Comparison of ENCODE assay signal across 8 cellular contexts in the genomic region with DNA sequence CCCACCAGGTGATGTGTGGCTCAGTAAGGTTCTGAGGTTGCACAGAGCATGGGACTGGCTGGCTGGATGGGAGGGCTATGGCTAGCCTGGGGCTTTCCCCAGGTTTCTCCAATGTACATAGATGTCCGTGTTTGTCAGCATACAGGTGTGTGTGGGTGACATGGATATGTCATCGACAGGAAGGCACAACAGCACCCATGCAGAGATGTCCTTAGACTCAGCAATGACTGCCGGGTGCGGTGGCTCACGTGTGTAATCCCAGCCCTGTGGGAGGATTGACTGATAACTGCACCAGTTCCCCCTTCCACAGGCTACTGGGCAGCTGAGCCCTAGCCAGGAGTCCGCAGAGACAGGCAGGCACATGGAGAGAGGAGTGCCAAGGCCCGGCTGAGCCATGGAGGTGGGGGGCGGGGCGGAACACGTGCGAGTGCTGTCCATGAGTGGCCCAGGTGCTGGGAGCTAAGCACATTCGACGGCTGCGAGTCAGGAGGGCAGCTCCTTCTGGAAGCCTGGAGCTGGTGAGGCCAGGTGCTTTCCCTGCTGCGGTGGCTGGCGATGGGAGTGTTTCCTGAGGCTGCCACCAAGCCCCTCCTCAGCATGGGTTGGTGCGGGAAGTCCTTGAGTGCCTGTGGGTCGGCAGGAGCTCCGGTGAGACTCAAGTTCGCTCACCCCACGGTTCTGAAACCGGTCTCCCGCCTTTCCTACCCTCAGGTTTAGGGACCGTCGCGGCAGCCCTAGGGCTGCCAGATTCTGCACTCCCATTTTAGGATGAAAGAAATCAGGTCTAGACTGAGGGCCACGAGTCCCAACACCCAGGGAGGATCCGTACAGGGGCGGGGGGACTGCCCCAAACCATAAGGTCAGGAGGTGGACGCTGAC. TPM values are rescaled to one million over a fixed set of nuclear protein-coding genes. Genes with fewer than 3 reads are reported as not detected.
A peak's percentile ranks its signal among the peaks of the same experiment; 100 is the strongest.
DNase-seq lines count a peak whose midpoint lies in the region; ATAC-seq and TF ChIP-seq lines count a peak whose summit lies in the region.

No MANE protein-coding gene starts in this region.

- POLR2A ChIA-PET in activated CD4-positive, alpha-beta T cell treated with anti-CD3 and anti-CD28 coated beads for 36 hours (lab: Charles Lee), result interaction anchor here (1.1 kb wide), 1 partner anchor 9 kb away, joined by 3 read pairs; no protein-coding TSS in a partner anchor
- POLR2A ChIA-PET in WTC11 (lab: Charles Lee), result interaction anchor here (1.2 to 1.4 kb wide), 3 partner anchors 8 to 61 kb away, joined by 4 to 7 read pairs (median 4); a partner anchor contains a TSS
- POLR2A ChIA-PET in naive thymus-derived CD8-positive, alpha-beta T cell (lab: Charles Lee), result interaction anchor here (0.6 to 5.4 kb wide), 14 partner anchors 9 to 738 kb away, joined by 3 to 54 read pairs (median 4); a partner anchor contains a TSS

- TF ChIP-seq CTCF in Loucy (conservative IDR thresholded peaks at IDR 0.05; ENCODE audit: low read length) (no peak), WTC11 (IDR thresholded peaks at IDR 0.05) (no peak), endothelial cell (IDR thresholded peaks at IDR 0.05; ENCODE audit: unreplicated experiment) (no peak), type B pancreatic cell (conservative IDR thresholded peaks at IDR 0.05) (no peak)

- peak overlapping the region; percentile 94 for H3K4me3 Mint-ChIP-seq in activated CD4-positive, alpha-beta T cell treated with anti-CD3 and anti-CD28 coated beads for 36 hours
- H3K4me3 Mint-ChIP-seq in WTC11 (peak overlapping the region; percentile 88), endothelial cell (ENCODE audit: unreplicated experiment) (peak overlapping the region; percentile 93), type B pancreatic cell (peak overlapping the region; percentile 95)
- peak overlapping the region; percentile 92 to 97 (median 96) for H3K4me3 Mint-ChIP-seq in naive thymus-derived CD8-positive, alpha-beta T cell

- peak; percentile 71 for DNase-seq in activated CD4-positive, alpha-beta T cell treated with anti-CD3 and anti-CD28 coated beads for 36 hours
- DNase-seq in activated CD4-positive, alpha-beta T cell treated with anti-CD3 and anti-CD28 coated beads, Interleukin-2, amount 50 U/mL, for 1 hour, result no peak
- DNase-seq in WTC11 (ENCODE audit: low spot score), result peak; percentile 63
- DNase-seq in endothelial cell (ENCODE audit: low spot score), result no peak
- peak in 4 of 10 donors; percentile 20 to 28 (median 22) for DNase-seq in naive thymus-derived CD8-positive, alpha-beta T cell
- no peak for DNase-seq in type B pancreatic cell (ENCODE audit: extremely low spot score, unreplicated experiment)

- H3K36me3 ChIP-seq in Loucy (ENCODE audit: insufficient read depth, low read length), result no peaks in the 10 kb centered on the region

- H3K4me1 ChIP-seq in Loucy (ENCODE audit: insufficient read depth, low read length, poor library complexity, severe bottlenecking), result peaks cover 43% of the 10 kb centered on the region

- H3K9me3 ChIP-seq in Loucy (ENCODE audit: insufficient read depth, low read depth, low read length), result no peaks in the 10 kb centered on the region

- peaks cover 5% of the 10 kb centered on the region for H3K36me3 Mint-ChIP-seq in activated CD4-positive, alpha-beta T cell treated with anti-CD3 and anti-CD28 coated beads for 36 hours (ENCODE audit: low read depth)
- H3K36me3 Mint-ChIP-seq in WTC11, result peaks cover 12% of the 10 kb centered on the region
- H3K36me3 Mint-ChIP-seq in endothelial cell (ENCODE audit: low read depth, unreplicated experiment), result no peaks in the 10 kb centered on the region
- H3K36me3 Mint-ChIP-seq in naive thymus-derived CD8-positive, alpha-beta T cell, result peaks cover 0 to 3% (median 2%) of the 10 kb centered on the region in 3 donors
- peaks cover 3% of the 10 kb centered on the region for H3K36me3 Mint-ChIP-seq in type B pancreatic cell

- CTCF ChIA-PET in activated CD4-positive, alpha-beta T cell treated with anti-CD3 and anti-CD28 coated beads for 36 hours (lab: Charles Lee), result interaction anchor here (0.7 to 1.9 kb wide), 2 partner anchors 12 to 17 kb away, joined by 4 to 7 read pairs; no protein-coding TSS in a partner anchor
- CTCF ChIA-PET in WTC11 (lab: Charles Lee), result interaction anchor here (0.6 to 1.6 kb wide), 7 partner anchors 14 to 61 kb away, joined by 3 to 8 read pairs (median 4); a partner anchor contains a TSS

- H3K4me3 ChIP-seq in Loucy (ENCODE audit: low read length, poor library complexity, severe bottlenecking), result peak overlapping the region; percentile 81

- no peaks in the 10 kb centered on the region for H3K27me3 ChIP-seq in Loucy (ENCODE audit: insufficient read depth, low read length, poor library complexity, severe bottlenecking)

- H3K79me2 ChIP-seq in Loucy (ENCODE audit: insufficient read depth, low read length), result peaks cover 8% of the 10 kb centered on the region; the same call in 1 of the 2 replicates

- intact Hi-C loops in activated CD4-positive, alpha-beta T cell treated with anti-CD3 and anti-CD28 coated beads for 36 hours (cut with DNase I, micrococcal nuclease), result loop anchor here (1.0 to 10.0 kb wide), 21 partner anchors 8 to 942 kb away; a partner anchor contains a TSS

- peak overlapping the region; percentile 98 for H3K27ac Mint-ChIP-seq in activated CD4-positive, alpha-beta T cell treated with anti-CD3 and anti-CD28 coated beads for 36 hours
- H3K27ac Mint-ChIP-seq in WTC11 (no peak overlapping the region), endothelial cell (ENCODE audit: unreplicated experiment) (peak overlapping the region; percentile 88), type B pancreatic cell (peak overlapping the region; percentile 94)
- H3K27ac Mint-ChIP-seq in naive thymus-derived CD8-positive, alpha-beta T cell, result peak overlapping the region; percentile 91 to 99 (median 97)

- H4K20me1 ChIP-seq in Loucy (ENCODE audit: insufficient read depth, low read length, poor library complexity, severe bottlenecking), result peaks cover 10% of the 10 kb centered on the region

- ATAC-seq in activated CD4-positive, alpha-beta T cell treated with anti-CD3 and anti-CD28 coated beads for 36 hours, result peak; percentile 49
- ATAC-seq in WTC11 (peak; percentile 31), GM19328 (IDR thresholded peaks at IDR 0.05; ENCODE audit: unreplicated experiment) (no peak)
- ATAC-seq in naive thymus-derived CD8-positive, alpha-beta T cell, result peak; percentile 28 to 32

- peak overlapping the region; percentile 88 for H2AFZ ChIP-seq in Loucy (ENCODE audit: low read length)

- H3K9ac ChIP-seq in Loucy (ENCODE audit: low read depth, low read length, poor library complexity, severe bottlenecking), result peak overlapping the region; percentile 84

- no peaks in the 10 kb centered on the region for H3K27me3 Mint-ChIP-seq in activated CD4-positive, alpha-beta T cell treated with anti-CD3 and anti-CD28 coated beads for 36 hours
- H3K27me3 Mint-ChIP-seq in WTC11 (ENCODE audit: low read depth) (peaks cover 48% of the 10 kb centered on the region), endothelial cell (ENCODE audit: unreplicated experiment) (peaks cover 9% of the 10 kb centered on the region), type B pancreatic cell (no peaks in the 10 kb centered on the region)
- H3K27me3 Mint-ChIP-seq in naive thymus-derived CD8-positive, alpha-beta T cell, result peaks cover 0 to 2% (median 0%) of the 10 kb centered on the region in 5 donors

- no peaks in the 10 kb centered on the region for H3K9me3 Mint-ChIP-seq in activated CD4-positive, alpha-beta T cell treated with anti-CD3 and anti-CD28 coated beads for 36 hours (ENCODE audit: low read depth)
- H3K9me3 Mint-ChIP-seq in WTC11, result peaks cover 19% of the 10 kb centered on the region
- no peaks in the 10 kb centered on the region for H3K9me3 Mint-ChIP-seq in endothelial cell (ENCODE audit: unreplicated experiment)
- peaks cover 0 to 4% (median 0%) of the 10 kb centered on the region in 9 donors for H3K9me3 Mint-ChIP-seq in naive thymus-derived CD8-positive, alpha-beta T cell
- no peaks in the 10 kb centered on the region for H3K9me3 Mint-ChIP-seq in type B pancreatic cell

- H3K4me1 Mint-ChIP-seq in activated CD4-positive, alpha-beta T cell treated with anti-CD3 and anti-CD28 coated beads for 36 hours, result peaks cover 32% of the 10 kb centered on the region
- H3K4me1 Mint-ChIP-seq in WTC11, result peaks cover 6% of the 10 kb centered on the region; the same call in 1 of the 2 replicates
- H3K4me1 Mint-ChIP-seq in endothelial cell (ENCODE audit: unreplicated experiment), result no peaks in the 10 kb centered on the region
- peaks cover 14 to 43% (median 40%) of the 10 kb centered on the region in 4 donors for H3K4me1 Mint-ChIP-seq in naive thymus-derived CD8-positive, alpha-beta T cell
- no peaks in the 10 kb centered on the region for H3K4me1 Mint-ChIP-seq in type B pancreatic cell (ENCODE audit: unreplicated experiment)

- no peaks in the 10 kb centered on the region for H3F3A ChIP-seq in Loucy (ENCODE audit: low read depth)

- H3K9me2 ChIP-seq in Loucy (replicated peaks; ENCODE audit: low read depth, low read length), result no peaks in the 10 kb centered on the region

- H3K4me2 ChIP-seq in Loucy (ENCODE audit: low read depth, low read length, poor library complexity, severe bottlenecking), result peak overlapping the region; percentile 95

RNA-seq across cellular contexts. Expression of a gene that starts 0.9 kb away (rescaled TPM):
- 10 to 100 TPM; 23.3 to 26.5 TPM for total RNA-seq in activated CD4-positive, alpha-beta T cell treated with anti-CD3 and anti-CD28 coated beads for 36 hours
- total RNA-seq in WTC11 (2021), result 60.4 to 71.9 TPM (median 67.8 TPM) in 3 replicates
- total RNA-seq in endothelial cell (ENCODE audit: unreplicated experiment), result 25.6 TPM
- 10 to 100 TPM; 43.0 to 47.7 TPM for total RNA-seq in naive thymus-derived CD8-positive, alpha-beta T cell
- 10 to 100 TPM; 28.1 to 33.4 (median 29.1) TPM for polyA plus RNA-seq in naive thymus-derived CD8-positive, alpha-beta T cell
- 31.5 and 35.6 TPM in 2 replicates for total RNA-seq in type B pancreatic cell (ENCODE audit: low replicate concordance)

RNA-seq across cellular contexts. Expression of a gene that starts 15.6 kb away (rescaled TPM):
- total RNA-seq in activated CD4-positive, alpha-beta T cell treated with anti-CD3 and anti-CD28 coated beads for 36 hours, result under 1 TPM; 0.87 to 0.97 TPM
- total RNA-seq in WTC11 (2021) (1.2 to 1.9 TPM (median 1.7 TPM) in 3 replicates), endothelial cell (ENCODE audit: unreplicated experiment) (not detected), type B pancreatic cell (ENCODE audit: low replicate concordance) (1.9 and 3.2 TPM in 2 replicates)
- total RNA-seq in naive thymus-derived CD8-positive, alpha-beta T cell, result not detected
- not detected for polyA plus RNA-seq in naive thymus-derived CD8-positive, alpha-beta T cell

RNA-seq across cellular contexts. Expression of a gene that starts 29.5 kb away (rescaled TPM):
- not detected for total RNA-seq in activated CD4-positive, alpha-beta T cell treated with anti-CD3 and anti-CD28 coated beads for 36 hours
- total RNA-seq in WTC11 (2021), result 0.44 to 0.62 TPM (median 0.46 TPM) in 3 replicates
- not detected for total RNA-seq in endothelial cell (ENCODE audit: unreplicated experiment)
- not detected for total RNA-seq in naive thymus-derived CD8-positive, alpha-beta T cell
- polyA plus RNA-seq in naive thymus-derived CD8-positive, alpha-beta T cell, result not detected
- not detected in 2 replicates for total RNA-seq in type B pancreatic cell (ENCODE audit: low replicate concordance)

RNA-seq across cellular contexts. Expression of a gene that starts 39.5 kb away (rescaled TPM):
- 100 to 1,000 TPM; 110 to 134 TPM for total RNA-seq in activated CD4-positive, alpha-beta T cell treated with anti-CD3 and anti-CD28 coated beads for 36 hours
- total RNA-seq in WTC11 (2021), result 144 to 188 TPM (median 164 TPM) in 3 replicates
- total RNA-seq in endothelial cell (ENCODE audit: unreplicated experiment), result 24.4 TPM
- total RNA-seq in naive thymus-derived CD8-positive, alpha-beta T cell, result 1 to 10 TPM; 5.7 to 9.1 TPM
- polyA plus RNA-seq in naive thymus-derived CD8-positive, alpha-beta T cell, result 1 to 10 TPM; 2.9 to 4.8 (median 3.0) TPM
- total RNA-seq in type B pancreatic cell (ENCODE audit: low replicate concordance), result 110 and 127 TPM in 2 replicates

RNA-seq across cellular contexts. Expression of a gene that starts 46.1 kb away (rescaled TPM):
- 10 to 100 TPM; 77.5 to 84.1 TPM for total RNA-seq in activated CD4-positive, alpha-beta T cell treated with anti-CD3 and anti-CD28 coated beads for 36 hours
- total RNA-seq in WTC11 (2021), result 107 to 121 TPM (median 110 TPM) in 3 replicates
- total RNA-seq in endothelial cell (ENCODE audit: unreplicated experiment), result 42.9 TPM
- 10 to 100 TPM; 33.6 to 37.6 TPM for total RNA-seq in naive thymus-derived CD8-positive, alpha-beta T cell
- polyA plus RNA-seq in naive thymus-derived CD8-positive, alpha-beta T cell, result 10 to 100 TPM; 42.7 to 63.0 (median 50.7) TPM
- total RNA-seq in type B pancreatic cell (ENCODE audit: low replicate concordance), result 60.4 and 69.3 TPM in 2 replicates

Comparison
In these comparisons a context has a peak if more than half of its experiments do, and no peak if none do; other contexts are left out.
1. DNase-seq: peak in activated CD4-positive, alpha-beta T cell treated with anti-CD3 and anti-CD28 coated beads for 36 hours (single experiment) and WTC11 (single experiment); none in activated CD4-positive, alpha-beta T cell treated with anti-CD3 and anti-CD28 coated beads, Interleukin-2, amount 50 U/mL, for 1 hour (single experiment), endothelial cell (single experiment) and type B pancreatic cell (single experiment).
2. Peak in every context shown above with its lines, with median percentiles within 50 percentile points of each other: H3K4me3 Mint-ChIP-seq.